Comparison of ENCODE assay signal across 10 cellular contexts in the genomic region with DNA sequence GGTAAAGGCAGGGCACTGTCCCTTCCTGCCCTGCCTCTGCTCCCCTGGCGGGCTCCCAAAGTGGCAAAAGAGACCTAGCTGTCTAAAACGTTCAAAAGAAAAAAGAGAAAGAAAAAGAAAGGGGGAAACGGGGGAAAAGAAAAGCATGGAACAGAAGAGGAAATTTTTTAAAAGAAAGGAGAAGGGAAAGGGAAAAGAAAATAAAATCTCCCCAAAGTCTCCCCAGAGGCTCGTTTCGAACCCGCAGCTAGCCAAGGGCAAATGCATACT. TPM values are rescaled to one million over a fixed set of nuclear protein-coding genes. Genes with fewer than 3 reads are reported as not detected.
DNase-seq lines count a peak whose midpoint lies in the region; ATAC-seq and TF ChIP-seq lines count a peak whose summit lies in the region.
"Had no signal": no experiment of that assay in that cellular context is flagged by ENCODE, and none has a peak within 500 bp of the region (broad histone marks: within the 10 kb centered on the region; RNA-seq: fewer than 3 reads in every experiment).

No MANE protein-coding gene starts in this region.

- H4K20me1 ChIP-seq in hepatocyte (ENCODE audit: insufficient read depth, poor library complexity, severe bottlenecking) = no peaks in the 10 kb centered on the region

- H3K4me3 ChIP-seq in SK-N-MC = peak overlapping the region; percentile 77; the same call in 1 of the 2 replicates
- peak overlapping the region; percentile 57 for H3K4me3 ChIP-seq in hepatocyte
- peak overlapping the region; percentile 38 to 49 (median 47) for H3K4me3 ChIP-seq in gastrocnemius medialis

- DNase-seq in SK-N-MC (ENCODE audit: low read depth, low spot score) (no peak), hepatocyte (ENCODE audit: low spot score) (no peak), gastrocnemius medialis (no peak), T-helper 2 cell (no peak)
- DNase-seq: NCI-H2171 treated with DMSO at 0.1 percent for 48 hours; stimulated activated CD8-positive, alpha-beta memory T cell treated with anti-CD3 and anti-CD28 coated beads, Interleukin-4, amount 100 ng/mL, for 48 hours had no signal

- no peak for ATAC-seq in gastrocnemius medialis
- ATAC-seq in HG03354 (IDR thresholded peaks at IDR 0.05; ENCODE audit: poor library complexity, severe bottlenecking, unreplicated experiment) = no peak
- no peak for ATAC-seq in GM21381 (IDR thresholded peaks at IDR 0.05; ENCODE audit: unreplicated experiment)
- ATAC-seq in HG02938 (IDR thresholded peaks at IDR 0.05; ENCODE audit: unreplicated experiment) = no peak

- H3K27me3 ChIP-seq in hepatocyte (peaks cover 50% of the 10 kb centered on the region), gastrocnemius medialis (peaks cover 14 to 48% (median 16%) of the 10 kb centered on the region in 3 donors)

- H3K9me3 ChIP-seq in ES-I3 (ENCODE audit: control insufficient read depth, insufficient read depth, low read length) (peaks cover 3% of the 10 kb centered on the region; the same call in 1 of the 2 replicates), SK-N-MC (ENCODE audit: low read depth, low read length) (no peaks in the 10 kb centered on the region), hepatocyte (ENCODE audit: low read depth) (no peaks in the 10 kb centered on the region), gastrocnemius medialis (no peaks in the 10 kb centered on the region)

- H3K9ac ChIP-seq in ES-I3 (ENCODE audit: low read depth, low read length) = peak overlapping the region; percentile 71; the same call in 1 of the 2 replicates
- peak overlapping the region; percentile 70 for H3K9ac ChIP-seq in SK-N-MC (ENCODE audit: insufficient read length)

- H3K27ac ChIP-seq in SK-N-MC (0 out of 2 replicates have a peak overlapping the region, but pooled peaks have one; percentile 26), hepatocyte (no peak overlapping the region), gastrocnemius medialis (peak overlapping the region; percentile 59 to 80 (median 74))

- intact Hi-C loops in gastrocnemius medialis (cut with DNase I; ENCODE audit: low total_unique reads) = loop anchor here (2.0 kb wide), 1 partner anchor 109 kb away; no protein-coding TSS in a partner anchor

- H3K4me1 ChIP-seq in ES-I3 (ENCODE audit: insufficient read depth, low read length) (peaks cover 9% of the 10 kb centered on the region), hepatocyte (ENCODE audit: insufficient read depth) (peaks cover 10% of the 10 kb centered on the region), gastrocnemius medialis (peaks cover 0 to 6% of the 10 kb centered on the region in 2 donors)

- in situ Hi-C loops in gastrocnemius medialis (cut with MboI; ENCODE audit: low sequenced_read_pairs in 4 of 4) = no loop called here

- TF ChIP-seq CTCF in hepatocyte (IDR thresholded peaks at IDR 0.05; ENCODE audit: poor library complexity) = no peak
- TF ChIP-seq CTCF in gastrocnemius medialis (IDR thresholded peaks at IDR 0.05 in 4 of 5, conservative IDR thresholded peaks at IDR 0.05 in 1 of 5) = no peak

- H3K36me3 ChIP-seq in ES-I3 (ENCODE audit: insufficient read depth, low read length) (no peaks in the 10 kb centered on the region), SK-N-MC (ENCODE audit: insufficient read depth, low read length) (no peaks in the 10 kb centered on the region), hepatocyte (replicated peaks; ENCODE audit: insufficient read depth, low read depth) (no peaks in the 10 kb centered on the region), gastrocnemius medialis (no peaks in the 10 kb centered on the region)

- no peak for TF ChIP-seq POLR2A in gastrocnemius medialis (IDR thresholded peaks at IDR 0.05)

- H3K9me2 ChIP-seq in hepatocyte (replicated peaks; ENCODE audit: insufficient read depth) = no peaks in the 10 kb centered on the region

- no peaks in the 10 kb centered on the region for H3K79me2 ChIP-seq in hepatocyte

- peak overlapping the region; percentile 85 for H3K4me2 ChIP-seq in hepatocyte

- peak overlapping the region; percentile 29 for H2AFZ ChIP-seq in hepatocyte

- 11% methylated on average over 5 of the region's 6 CpGs for WGBS in hepatocyte (ENCODE audit: low lambda C conversion rate, missing lambda C conversion rate)

RNA-seq across cellular contexts. Expression of a gene that starts 37.0 kb away (rescaled TPM):
- total RNA-seq in hepatocyte (37.0 and 40.1 TPM in 2 replicates), gastrocnemius medialis (10 to 100 TPM; 20.7 to 42.9 (median 29.5) TPM)
- 30.2 and 30.4 TPM in 2 replicates for polyA plus RNA-seq in hepatocyte
